ENCODE assay signal across 8 cellular contexts in the genomic region with DNA sequence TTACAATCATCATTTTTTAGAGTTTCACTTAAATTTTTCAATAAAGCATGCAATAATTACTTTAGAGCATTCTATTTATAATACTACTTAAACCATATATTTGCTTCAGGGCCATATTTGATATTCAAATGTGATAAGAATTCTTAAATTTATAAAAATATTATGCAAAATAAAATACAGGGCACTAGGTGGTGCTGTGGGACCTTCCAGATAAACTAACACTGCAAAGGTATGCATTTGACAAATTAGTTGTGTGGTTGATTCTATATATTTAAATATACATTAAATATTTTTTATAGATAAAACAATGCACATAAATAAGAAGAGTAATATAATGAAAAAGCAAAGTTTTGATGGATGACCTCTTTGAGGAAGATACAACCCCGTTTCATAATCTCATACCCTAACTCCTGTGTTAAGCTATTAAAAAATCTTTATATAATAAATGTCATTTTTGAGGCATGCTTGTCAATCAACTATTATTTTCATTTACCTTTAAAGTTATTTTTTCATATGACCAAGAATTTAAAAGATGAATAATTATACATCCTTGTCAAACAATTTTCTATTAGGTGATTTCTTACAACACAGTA.
DNase-seq lines count a peak whose midpoint lies in the region; ATAC-seq and TF ChIP-seq lines count a peak whose summit lies in the region.

No MANE protein-coding gene starts in this region.

- peak; percentile 49 to 74 for TF ChIP-seq CTCF in right atrium auricular region (IDR thresholded peaks at IDR 0.05)
- peak; percentile 88 for TF ChIP-seq CTCF in brain (conservative IDR thresholded peaks at IDR 0.05)
- peak; percentile 13 for TF ChIP-seq CTCF in lung (IDR thresholded peaks at IDR 0.05; ENCODE audit: control extremely low read depth, extremely low read depth)

- H3K27me3 ChIP-seq in right atrium auricular region (no peaks in the 10 kb centered on the region), lung (ENCODE audit: control insufficient read depth, insufficient read depth) (no peaks in the 10 kb centered on the region)

- no peak overlapping the region for H3K27ac ChIP-seq in right atrium auricular region
- no peak overlapping the region for H3K27ac ChIP-seq in lung (ENCODE audit: low read depth in 1 of 2, low read length in 1 of 2)

- H3K36me3 ChIP-seq in right atrium auricular region (no peaks in the 10 kb centered on the region), lung (ENCODE audit: control insufficient read depth in 2 of 2, insufficient read depth in 2 of 2, low read length in 2 of 2) (no peaks in the 10 kb centered on the region)

- H3K4me1 ChIP-seq in right atrium auricular region = no peaks in the 10 kb centered on the region
- no peaks in the 10 kb centered on the region for H3K4me1 ChIP-seq in lung (ENCODE audit: control insufficient read depth in 2 of 2, insufficient read depth in 2 of 2, low read length in 2 of 2)

- H3K27ac Mint-ChIP-seq in brain = no peak overlapping the region
- no peak overlapping the region for H3K27ac Mint-ChIP-seq in T-helper 2 cell treated with Interferon-gamma antibody and Interleukin-4, amounts not matched to agents 5 μg/mL and 100 μg/mL, for 36 hours
- H3K27ac Mint-ChIP-seq in stimulated activated effector memory CD8-positive, alpha-beta T cell treated with anti-CD3 and anti-CD28 coated beads, Interleukin-12 subunit alpha, Interleukin-12 subunit beta, amount 100 ng/mL, for 72 hours = no peak overlapping the region

- ATAC-seq in left ventricle myocardium superior (no peak), lung (ENCODE audit: insufficient read depth, low FRiP score) (no peak), HG02571 (IDR thresholded peaks at IDR 0.05; ENCODE audit: unreplicated experiment) (no peak)
- ATAC-seq in stimulated activated effector memory CD8-positive, alpha-beta T cell treated with anti-CD3 and anti-CD28 coated beads, Interleukin-12 subunit alpha, Interleukin-12 subunit beta, amount 100 ng/mL, for 72 hours = no peak

- peaks cover 2% of the 10 kb centered on the region for H3K4me1 Mint-ChIP-seq in brain
- peaks cover 7% of the 10 kb centered on the region for H3K4me1 Mint-ChIP-seq in T-helper 2 cell treated with Interferon-gamma antibody and Interleukin-4, amounts not matched to agents 5 μg/mL and 100 μg/mL, for 36 hours (ENCODE audit: low read depth)
- peaks cover 6% of the 10 kb centered on the region for H3K4me1 Mint-ChIP-seq in stimulated activated effector memory CD8-positive, alpha-beta T cell treated with anti-CD3 and anti-CD28 coated beads, Interleukin-12 subunit alpha, Interleukin-12 subunit beta, amount 100 ng/mL, for 72 hours

- no peak overlapping the region for H3K4me3 Mint-ChIP-seq in brain
- no peak overlapping the region for H3K4me3 Mint-ChIP-seq in T-helper 2 cell treated with Interferon-gamma antibody and Interleukin-4, amounts not matched to agents 5 μg/mL and 100 μg/mL, for 36 hours
- H3K4me3 Mint-ChIP-seq in stimulated activated effector memory CD8-positive, alpha-beta T cell treated with anti-CD3 and anti-CD28 coated beads, Interleukin-12 subunit alpha, Interleukin-12 subunit beta, amount 100 ng/mL, for 72 hours = no peak overlapping the region

- 93 to 94% methylated on average over 1 of the region's 1 CpG for WGBS in lung, 2 donors

- no peaks in the 10 kb centered on the region for H3K36me3 Mint-ChIP-seq in brain
- H3K36me3 Mint-ChIP-seq in T-helper 2 cell treated with Interferon-gamma antibody and Interleukin-4, amounts not matched to agents 5 μg/mL and 100 μg/mL, for 36 hours (ENCODE audit: low read depth) = no peaks in the 10 kb centered on the region
- H3K36me3 Mint-ChIP-seq in stimulated activated effector memory CD8-positive, alpha-beta T cell treated with anti-CD3 and anti-CD28 coated beads, Interleukin-12 subunit alpha, Interleukin-12 subunit beta, amount 100 ng/mL, for 72 hours = no peaks in the 10 kb centered on the region

- H3K27me3 Mint-ChIP-seq in brain = no peaks in the 10 kb centered on the region
- H3K27me3 Mint-ChIP-seq in T-helper 2 cell treated with Interferon-gamma antibody and Interleukin-4, amounts not matched to agents 5 μg/mL and 100 μg/mL, for 36 hours (ENCODE audit: low read depth) = no peaks in the 10 kb centered on the region

- H3K4me3 ChIP-seq in right atrium auricular region (no peak overlapping the region), lung (no peak overlapping the region)

- DNase-seq in right atrium auricular region (ENCODE audit: low spot score) = no peak
- DNase-seq in left ventricle myocardium superior = no peak
- DNase-seq in NCI-H1694 treated with DMSO at 0.1 percent for 48 hours (lab: John Stamatoyannopoulos, UW) = peak; percentile 38
- no peak for DNase-seq in lung (ENCODE audit: low spot score)
- DNase-seq in T-helper 2 cell treated with Interferon-gamma antibody and Interleukin-4, amounts not matched to agents 5 μg/mL and 100 μg/mL, for 36 hours (ENCODE audit: low spot score) = no peak
- DNase-seq in stimulated activated effector memory CD8-positive, alpha-beta T cell treated with anti-CD3 and anti-CD28 coated beads, Interleukin-12 subunit alpha, Interleukin-12 subunit beta, amount 100 ng/mL, for 72 hours (ENCODE audit: low spot score in 2 of 2) = no peak

- intact Hi-C loops in left ventricle myocardium superior (cut with micrococcal nuclease) = loop anchor here (10.0 kb wide), 1 partner anchor 572 kb away; no protein-coding TSS in a partner anchor

- H3K9me3 ChIP-seq in right atrium auricular region = no peaks in the 10 kb centered on the region
- H3K9me3 ChIP-seq in lung (ENCODE audit: control insufficient read depth in 2 of 2, insufficient read depth in 1 of 2, low read length in 1 of 2) = no peaks in the 10 kb centered on the region

- no peaks in the 10 kb centered on the region for H3K9me3 Mint-ChIP-seq in brain
- no peaks in the 10 kb centered on the region for H3K9me3 Mint-ChIP-seq in T-helper 2 cell treated with Interferon-gamma antibody and Interleukin-4, amounts not matched to agents 5 μg/mL and 100 μg/mL, for 36 hours
- H3K9me3 Mint-ChIP-seq in stimulated activated effector memory CD8-positive, alpha-beta T cell treated with anti-CD3 and anti-CD28 coated beads, Interleukin-12 subunit alpha, Interleukin-12 subunit beta, amount 100 ng/mL, for 72 hours = no peaks in the 10 kb centered on the region

Comparison
In these comparisons a context has a peak if more than half of its experiments do, and no peak if none do; other contexts are left out.
1. CTCF ChIP-seq: peak in every context shown above with its lines; median percentile 88 in brain; 62 in right atrium auricular region; 13 in lung.